Comparison of ENCODE assay signal across 8 cellular contexts in genomic region chr10:62804384-62805138, GRCh38. TPM values are rescaled to one million over a fixed set of nuclear protein-coding genes. Genes with fewer than 3 reads are reported as not detected.
A peak's percentile ranks its signal among the peaks of the same experiment; 100 is the strongest.
DNase-seq lines count a peak whose midpoint lies in the region; ATAC-seq, FAIRE-seq and TF ChIP-seq lines count a peak whose summit lies in the region.

TSS of gene ADO (plus strand) at chr10:62804720. CDS start at chr10:62805060, 340 bp downstream.

- peak within 1 kb of the TSS; percentile 85 to 90 for H3K4me3 ChIP-seq in vagina

- intact Hi-C loops in T-helper 1 cell treated with Interleukin-12 subunit alpha and Interleukin-12 subunit beta and Interleukin-4 antibody, amounts not matched to agents 30 ng/mL and 1 ng/mL, for 36 hours (cut with micrococcal nuclease), result loop anchor here (1.0 to 5.0 kb wide), 11 partner anchors 12 to 823 kb away; partner anchors contain the start of genes EGR2, NRBF2, REEP3 and RTKN2
- intact Hi-C loops in left cardiac atrium (cut with DNase I) (loop anchor here in 1 of 2 donors (5.0 kb wide), 1 partner anchor 37 kb away; no protein-coding TSS in a partner anchor), vagina (cut with DNase I) (no loop called here)

- peak within 1 kb of the TSS; percentile 91 for H3K4me3 Mint-ChIP-seq in progenitor cell of endocrine pancreas (ENCODE audit: low read depth)

- TF ChIP-seq CTCF in progenitor cell of endocrine pancreas (IDR thresholded peaks at IDR 0.05; ENCODE audit: unreplicated experiment) (no peak), vagina (IDR thresholded peaks at IDR 0.05) (no peak)

- H3K9me3 Mint-ChIP-seq in progenitor cell of endocrine pancreas (ENCODE audit: low read depth), result no peaks in the 10 kb centered on the region

- peaks cover 34% of the 10 kb centered on the region for H3K4me1 Mint-ChIP-seq in progenitor cell of endocrine pancreas (ENCODE audit: low read depth)

- peak within 1 kb of the TSS; percentile 91 for H3K27ac ChIP-seq in vagina

- peak within 1 kb of the TSS; percentile 100 for H3K27ac Mint-ChIP-seq in progenitor cell of endocrine pancreas

- peaks cover 2% of the 10 kb centered on the region for H3K36me3 Mint-ChIP-seq in progenitor cell of endocrine pancreas (ENCODE audit: insufficient read depth)

- H3K4me1 ChIP-seq in vagina, result peaks cover 37% of the 10 kb centered on the region

- peak; percentile 95 for FAIRE-seq in GM12892 (lab: Jason Lieb, UNC)

- ATAC-seq in HG02678 (IDR thresholded peaks at IDR 0.05; ENCODE audit: unreplicated experiment), result peak; percentile 88
- ATAC-seq in left cardiac atrium, result peak; percentile 94 to 95

- peak; percentile 79 for DNase-seq in GM12892 (ENCODE audit: insufficient read length)
- DNase-seq in NCI-H1105 treated with DMSO at 0.1 percent for 48 hours (lab: John Stamatoyannopoulos, UW), result peak; percentile 75
- peak in 55 of 56 donors; percentile 59 to 94 (median 87) for DNase-seq in amygdala (lab: John Stamatoyannopoulos, UW)
- DNase-seq in left cardiac atrium, result peak; percentile 90
- peak; percentile 62 for DNase-seq in progenitor cell of endocrine pancreas (ENCODE audit: low spot score, unreplicated experiment)
- no peak for DNase-seq in vagina (ENCODE audit: extremely low spot score in 2 of 2)

- H3K36me3 ChIP-seq in vagina, result no peaks in the 10 kb centered on the region

- no peaks in the 10 kb centered on the region for H3K9me3 ChIP-seq in vagina

- H3K27me3 Mint-ChIP-seq in progenitor cell of endocrine pancreas, result no peaks in the 10 kb centered on the region

- H3K27me3 ChIP-seq in vagina, result no peaks in the 10 kb centered on the region

- TF ChIP-seq POLR2A in GM12892 (IDR thresholded peaks at IDR 0.05; ENCODE audit: low read depth, low read length) (peak; percentile 65; the same call in 1 of the 2 replicates), vagina (IDR thresholded peaks at IDR 0.05) (peak in 1 of 2 donors; percentile 46)

RNA-seq across cellular contexts. Expression of gene ADO, which starts in this region (rescaled TPM):
- polyA plus RNA-seq in GM12892 (2012; ENCODE audit: missing spikeins), result 20.1 TPM
- total RNA-seq in T-helper 1 cell treated with Interleukin-12 subunit alpha and Interleukin-12 subunit beta and Interleukin-4 antibody, amounts not matched to agents 30 ng/mL and 1 ng/mL, for 36 hours, result 23.3 and 24.3 TPM in 2 replicates
- total RNA-seq in left cardiac atrium (10 to 100 TPM; 20.9 to 23.6 TPM), progenitor cell of endocrine pancreas (22.6 and 22.9 TPM in 2 replicates), vagina (17.2 TPM)

Comparison
In these comparisons a context has a peak if more than half of its experiments do, and no peak if none do; other contexts are left out.
1. DNase-seq: peak in GM12892 (single experiment), NCI-H1105 treated with DMSO at 0.1 percent for 48 hours (single experiment), amygdala (55 of 56), left cardiac atrium (single experiment) and progenitor cell of endocrine pancreas (single experiment); none in vagina (0 of 2).